8 cellular contexts compared by ENCODE assay signal in the genomic region with DNA sequence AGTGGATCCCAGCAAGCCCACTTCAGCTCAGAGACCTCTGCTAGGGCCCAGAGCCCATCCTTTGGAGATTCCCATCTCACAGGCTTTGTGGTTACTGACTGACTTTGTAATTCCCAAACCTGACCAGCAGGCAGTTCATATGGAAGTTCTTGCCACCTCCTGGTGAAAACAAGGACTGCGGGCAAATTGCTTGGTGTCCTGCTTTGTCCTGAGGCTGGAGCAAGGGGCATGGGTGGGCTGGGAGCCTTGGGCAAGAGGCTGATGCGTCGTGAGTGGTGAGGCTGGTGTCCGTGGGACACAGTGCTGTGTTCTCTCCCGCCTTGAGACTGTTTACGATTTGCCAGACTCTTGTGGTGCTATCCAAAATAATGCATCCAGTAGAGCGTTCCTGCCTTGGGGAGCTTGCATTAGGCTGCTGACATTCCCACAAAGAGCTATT.
A peak's percentile ranks its signal among the peaks of the same experiment; 100 is the strongest.
DNase-seq lines count a peak whose midpoint lies in the region; ATAC-seq, FAIRE-seq and TF ChIP-seq lines count a peak whose summit lies in the region.

No MANE protein-coding gene starts in this region.

- FAIRE-seq in urothelium cell line (lab: Jason Lieb, UNC), result peak; percentile 27
- FAIRE-seq in frontal cortex (lab: Jason Lieb, UNC), result no peak

- intact Hi-C loops in activated naive CD4-positive, alpha-beta T cell treated with anti-CD3 and anti-CD28 coated beads for 36 hours (cut with micrococcal nuclease), result no loop called here

- H3K4me3 Mint-ChIP-seq in activated naive CD4-positive, alpha-beta T cell treated with anti-CD3 and anti-CD28 coated beads for 36 hours, result no peak overlapping the region
- no peak overlapping the region for H3K4me3 Mint-ChIP-seq in activated naive CD4-positive, alpha-beta T cell treated with anti-CD3 and anti-CD28 coated beads, Interleukin-2, amount 10 ng/mL, durations not matched to agents 7 days and 5 days

- H3K4me3 ChIP-seq in cardiac fibroblast (replicated peaks in 1 of 2; ENCODE audit: low read depth in 2 of 2, low read length in 2 of 2), result no peak overlapping the region

- peak; percentile 34 for DNase-seq in activated naive CD4-positive, alpha-beta T cell treated with anti-CD3 and anti-CD28 coated beads for 36 hours
- no peak for DNase-seq in activated naive CD4-positive, alpha-beta T cell treated with anti-CD3 and anti-CD28 coated beads, Interleukin-2, amount 10 ng/mL, durations not matched to agents 7 days and 5 days
- peak; percentile 33 for DNase-seq in NCI-H345 treated with DMSO at 0.1 percent for 48 hours (lab: John Stamatoyannopoulos, UW; ENCODE audit: unreplicated experiment)
- DNase-seq in cardiac fibroblast (ENCODE audit: low read depth in 2 of 2), result peak; percentile 85 to 86
- DNase-seq in left lobe of liver (ENCODE audit: low spot score), result peak; percentile 54
- DNase-seq in urothelium cell line (ENCODE audit: low spot score), result peak; percentile 78
- no peak for DNase-seq in frontal cortex (ENCODE audit: low spot score in 2 of 2)
- DNase-seq in midbrain (lab: John Stamatoyannopoulos, UW), result no peak

- H3K4me1 Mint-ChIP-seq in activated naive CD4-positive, alpha-beta T cell treated with anti-CD3 and anti-CD28 coated beads for 36 hours (ENCODE audit: low read depth), result peaks cover 41% of the 10 kb centered on the region
- H3K4me1 Mint-ChIP-seq in activated naive CD4-positive, alpha-beta T cell treated with anti-CD3 and anti-CD28 coated beads, Interleukin-2, amount 10 ng/mL, durations not matched to agents 7 days and 5 days, result peaks cover 78% of the 10 kb centered on the region

- no peaks in the 10 kb centered on the region for H3K9me3 Mint-ChIP-seq in activated naive CD4-positive, alpha-beta T cell treated with anti-CD3 and anti-CD28 coated beads for 36 hours
- H3K9me3 Mint-ChIP-seq in activated naive CD4-positive, alpha-beta T cell treated with anti-CD3 and anti-CD28 coated beads, Interleukin-2, amount 10 ng/mL, durations not matched to agents 7 days and 5 days, result no peaks in the 10 kb centered on the region

- no peaks in the 10 kb centered on the region for H3K27me3 Mint-ChIP-seq in activated naive CD4-positive, alpha-beta T cell treated with anti-CD3 and anti-CD28 coated beads for 36 hours (ENCODE audit: low read depth)
- peaks cover 11% of the 10 kb centered on the region for H3K27me3 Mint-ChIP-seq in activated naive CD4-positive, alpha-beta T cell treated with anti-CD3 and anti-CD28 coated beads, Interleukin-2, amount 10 ng/mL, durations not matched to agents 7 days and 5 days

- H3K27ac Mint-ChIP-seq in activated naive CD4-positive, alpha-beta T cell treated with anti-CD3 and anti-CD28 coated beads for 36 hours, result no peak overlapping the region
- H3K27ac Mint-ChIP-seq in activated naive CD4-positive, alpha-beta T cell treated with anti-CD3 and anti-CD28 coated beads, Interleukin-2, amount 10 ng/mL, durations not matched to agents 7 days and 5 days, result no peak overlapping the region

- CTCF ChIA-PET in activated naive CD4-positive, alpha-beta T cell treated with anti-CD3 and anti-CD28 coated beads for 36 hours (lab: Charles Lee), result interaction anchor here (0.6 to 15.2 kb wide), 22 partner anchors 9 to 165 kb away, joined by 3 to 299 read pairs (median 4); no protein-coding TSS in a partner anchor
- CTCF ChIA-PET in activated naive CD4-positive, alpha-beta T cell treated with anti-CD3 and anti-CD28 coated beads, Interleukin-2, amount 10 ng/mL, durations not matched to agents 7 days and 5 days (lab: Charles Lee), result interaction anchor here (0.7 to 15.5 kb wide), 15 partner anchors 11 to 160 kb away, joined by 3 to 273 read pairs (median 6); no protein-coding TSS in a partner anchor

- no peak for ATAC-seq in left lobe of liver

- no peaks in the 10 kb centered on the region for H3K36me3 Mint-ChIP-seq in activated naive CD4-positive, alpha-beta T cell treated with anti-CD3 and anti-CD28 coated beads for 36 hours (ENCODE audit: low read depth)
- H3K36me3 Mint-ChIP-seq in activated naive CD4-positive, alpha-beta T cell treated with anti-CD3 and anti-CD28 coated beads, Interleukin-2, amount 10 ng/mL, durations not matched to agents 7 days and 5 days, result no peaks in the 10 kb centered on the region

- TF ChIP-seq CTCF in cardiac fibroblast (IDR thresholded peaks at IDR 0.05; ENCODE audit: low read depth, low read length), result peak; percentile 84

Comparison
In these comparisons a context has a peak if more than half of its experiments do, and no peak if none do; other contexts are left out.
1. DNase-seq: peak in activated naive CD4-positive, alpha-beta T cell treated with anti-CD3 and anti-CD28 coated beads for 36 hours (single experiment), NCI-H345 treated with DMSO at 0.1 percent for 48 hours (single experiment), cardiac fibroblast (2 of 2), left lobe of liver (single experiment) and urothelium cell line (single experiment); none in activated naive CD4-positive, alpha-beta T cell treated with anti-CD3 and anti-CD28 coated beads, Interleukin-2, amount 10 ng/mL, durations not matched to agents 7 days and 5 days (single experiment), frontal cortex (0 of 2) and midbrain (single experiment).